Comparison of ENCODE assay signal across 9 cellular contexts in the genomic region with DNA sequence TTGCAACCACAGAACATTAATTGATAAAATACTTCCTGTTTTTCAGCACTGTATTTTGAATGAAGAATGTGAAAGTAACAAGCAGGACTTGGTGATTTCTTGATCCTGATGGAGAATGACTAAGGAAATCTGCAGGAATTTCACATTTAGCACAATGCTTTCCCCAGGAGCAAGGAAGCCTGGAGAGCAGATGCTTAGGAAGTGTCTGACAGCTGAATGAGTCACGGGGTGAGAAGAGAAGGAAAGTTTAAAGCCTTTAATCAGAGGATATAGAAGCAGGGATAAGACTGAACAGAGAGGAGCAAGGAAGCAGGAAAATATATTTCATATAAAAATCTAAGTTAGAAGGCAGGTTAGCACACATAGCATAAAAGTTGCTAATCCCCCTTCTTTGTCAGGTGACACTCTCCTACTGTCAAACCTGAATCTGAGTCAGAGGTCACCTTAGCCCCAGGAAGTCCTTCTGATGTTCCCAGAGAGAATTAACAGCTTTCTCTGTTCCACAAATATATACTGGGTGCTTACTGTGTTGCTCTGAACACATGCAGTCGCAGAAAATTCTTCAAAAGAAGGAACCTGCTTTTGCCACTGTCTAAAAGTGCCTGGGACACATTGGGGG. TPM values are rescaled to one million over a fixed set of nuclear protein-coding genes. Genes with fewer than 3 reads are reported as not detected.
A peak's percentile ranks its signal among the peaks of the same experiment; 100 is the strongest.
DNase-seq lines count a peak whose midpoint lies in the region; ATAC-seq and TF ChIP-seq lines count a peak whose summit lies in the region.
"Had no signal": no experiment of that assay in that cellular context is flagged by ENCODE, and none has a peak within 500 bp of the region (broad histone marks: within the 10 kb centered on the region; RNA-seq: fewer than 3 reads in every experiment).

No MANE protein-coding gene starts in this region.

- intact Hi-C loops in lower lobe of right lung (cut with DNase I) = no loop called here

- H3K27me3 ChIP-seq in lower lobe of right lung (ENCODE audit: low read depth) = no peaks in the 10 kb centered on the region

- H3K36me3 Mint-ChIP-seq in T-cell = no peaks in the 10 kb centered on the region

- POLR2A ChIA-PET in T-cell (lab: Charles Lee) = no interaction called here

- no peak for TF ChIP-seq CTCF in choroid plexus epithelial cell (conservative IDR thresholded peaks at IDR 0.05; ENCODE audit: low read depth, low read length)
- no peak for TF ChIP-seq CTCF in lower lobe of right lung (IDR thresholded peaks at IDR 0.05)

- peaks cover 28% of the 10 kb centered on the region for H3K4me1 ChIP-seq in lower lobe of right lung

- peak; percentile 19 to 46 for ATAC-seq in lower lobe of right lung
- no peak for ATAC-seq in T-cell (replicated peaks in 1 of 4)
- ATAC-seq: activated CD8-positive, alpha-beta T cell treated with anti-CD3 and anti-CD28 coated beads for 36 hours had no signal

- H3K9me3 ChIP-seq in lower lobe of right lung = no peaks in the 10 kb centered on the region

- no peak overlapping the region for H3K4me3 Mint-ChIP-seq in T-cell
- H3K4me3 Mint-ChIP-seq: activated CD8-positive, alpha-beta T cell treated with anti-CD3 and anti-CD28 coated beads for 36 hours had no signal

- peak; percentile 85 for DNase-seq in AG20443 (ENCODE audit: low spot score)
- DNase-seq in LoVo (ENCODE audit: low spot score) = peak; percentile 46
- peak; percentile 69 for DNase-seq in choroid plexus epithelial cell (ENCODE audit: low read depth)
- no peak for DNase-seq in lower lobe of right lung
- DNase-seq in T-helper 9 cell = no peak
- DNase-seq in T-cell = no peak
- DNase-seq in stimulated activated CD4-positive, alpha-beta T cell treated with anti-CD3 and anti-CD28 coated beads, Interleukin-2, amount 100 ng/mL, for 24 hours = no peak
- no peak for DNase-seq in stimulated activated naive CD4-positive, alpha-beta T cell treated with Interleukin-2 at 50 U/mL for 16 hours (lab: John Stamatoyannopoulos, UW)
- DNase-seq: activated CD8-positive, alpha-beta T cell treated with anti-CD3 and anti-CD28 coated beads for 36 hours had no signal

- no peak overlapping the region for H3K27ac Mint-ChIP-seq in T-cell
- H3K27ac Mint-ChIP-seq: activated CD8-positive, alpha-beta T cell treated with anti-CD3 and anti-CD28 coated beads for 36 hours had no signal

- H3K4me3 ChIP-seq in choroid plexus epithelial cell (ENCODE audit: low read depth, low read length) = no peak overlapping the region
- H3K4me3 ChIP-seq in lower lobe of right lung = no peak overlapping the region

- no peaks in the 10 kb centered on the region for H3K36me3 ChIP-seq in lower lobe of right lung

- CTCF ChIA-PET in T-cell (lab: Charles Lee) = no interaction called here

- peaks cover 0 to 3% (median 2%) of the 10 kb centered on the region in 3 donors for H3K4me1 Mint-ChIP-seq in T-cell

- no peaks in the 10 kb centered on the region for H3K9me3 Mint-ChIP-seq in T-cell
- H3K9me3 Mint-ChIP-seq: activated CD8-positive, alpha-beta T cell treated with anti-CD3 and anti-CD28 coated beads for 36 hours had no signal

- H3K27me3 Mint-ChIP-seq in T-cell = peaks cover 8 to 20% of the 10 kb centered on the region in 2 donors

- H3K27ac ChIP-seq in lower lobe of right lung = peak overlapping the region; percentile 53

RNA-seq across cellular contexts. Expression of a gene that starts 59.7 kb away (rescaled TPM):
- 15.6 TPM for total RNA-seq in lower lobe of right lung
- total RNA-seq in T-cell = not detected
- total RNA-seq: activated CD8-positive, alpha-beta T cell treated with anti-CD3 and anti-CD28 coated beads for 36 hours had no signal

Comparison
In these comparisons a context has a peak if more than half of its experiments do, and no peak if none do; other contexts are left out.
1. DNase-seq: peak in AG20443 (single experiment), LoVo (single experiment) and choroid plexus epithelial cell (single experiment); none in lower lobe of right lung (single experiment), T-helper 9 cell (single experiment), T-cell (0 of 34), stimulated activated CD4-positive, alpha-beta T cell treated with anti-CD3 and anti-CD28 coated beads, Interleukin-2, amount 100 ng/mL, for 24 hours (0 of 2) and stimulated activated naive CD4-positive, alpha-beta T cell treated with Interleukin-2 at 50 U/mL for 16 hours (single experiment).
2. ATAC-seq: peak in lower lobe of right lung (2 of 2); none in T-cell (0 of 4).
3. RNA of a gene that starts 59.7 kb away (total RNA-seq): 15.6 TPM in lower lobe of right lung (single experiment); not detected in T-cell; every median in the first group is over 10 times any median in the second.